ENCODE assay signal across 2 cellular contexts in the genomic region with DNA sequence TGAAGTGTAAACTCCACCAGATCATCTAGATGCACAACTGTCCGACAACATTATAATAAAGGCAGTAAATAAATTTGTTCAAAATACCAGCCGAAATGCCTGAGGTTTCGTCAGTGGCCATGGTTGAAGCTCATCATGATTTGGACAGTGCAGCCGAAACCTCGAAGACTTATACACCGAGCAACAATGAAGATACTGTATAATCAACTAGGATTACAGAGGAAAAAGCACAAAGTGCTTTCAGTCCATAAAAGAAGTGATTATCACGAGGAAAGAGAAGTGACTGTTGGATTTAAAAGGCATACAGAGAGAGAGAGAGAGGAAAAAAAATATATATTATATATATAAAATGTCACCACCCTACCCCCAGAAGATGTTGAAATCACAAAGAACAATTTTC.
TF ChIP-seq lines count a peak whose summit lies in the region.

No MANE protein-coding gene starts in this region.

TF ChIP-seq in GM23338, 12 proteins besides CTCF, POLR2A, EP300 and RAD21 (continues in another document):
- TF ChIP-seq ZNF331 (CRISPR knock-in tag; IDR thresholded peaks at IDR 0.05; ENCODE audit: low read depth) (no peak), CREB1 (CRISPR knock-in tag; IDR thresholded peaks at IDR 0.05; ENCODE audit: low read depth) (no peak), EZH2 (IDR thresholded peaks at IDR 0.05; ENCODE audit: low read depth, unreplicated experiment) (no peak), EZH2phosphoT487 (IDR thresholded peaks at IDR 0.05; ENCODE audit: unreplicated experiment) (no peak), ZNF114 (CRISPR knock-in tag; IDR thresholded peaks at IDR 0.05) (no peak), JUNB (IDR thresholded peaks at IDR 0.05; ENCODE audit: unreplicated experiment) (no peak), POLR2AphosphoS5 (IDR thresholded peaks at IDR 0.05; ENCODE audit: low read depth) (no peak)
- TF ChIP-seq, protein P1, sequence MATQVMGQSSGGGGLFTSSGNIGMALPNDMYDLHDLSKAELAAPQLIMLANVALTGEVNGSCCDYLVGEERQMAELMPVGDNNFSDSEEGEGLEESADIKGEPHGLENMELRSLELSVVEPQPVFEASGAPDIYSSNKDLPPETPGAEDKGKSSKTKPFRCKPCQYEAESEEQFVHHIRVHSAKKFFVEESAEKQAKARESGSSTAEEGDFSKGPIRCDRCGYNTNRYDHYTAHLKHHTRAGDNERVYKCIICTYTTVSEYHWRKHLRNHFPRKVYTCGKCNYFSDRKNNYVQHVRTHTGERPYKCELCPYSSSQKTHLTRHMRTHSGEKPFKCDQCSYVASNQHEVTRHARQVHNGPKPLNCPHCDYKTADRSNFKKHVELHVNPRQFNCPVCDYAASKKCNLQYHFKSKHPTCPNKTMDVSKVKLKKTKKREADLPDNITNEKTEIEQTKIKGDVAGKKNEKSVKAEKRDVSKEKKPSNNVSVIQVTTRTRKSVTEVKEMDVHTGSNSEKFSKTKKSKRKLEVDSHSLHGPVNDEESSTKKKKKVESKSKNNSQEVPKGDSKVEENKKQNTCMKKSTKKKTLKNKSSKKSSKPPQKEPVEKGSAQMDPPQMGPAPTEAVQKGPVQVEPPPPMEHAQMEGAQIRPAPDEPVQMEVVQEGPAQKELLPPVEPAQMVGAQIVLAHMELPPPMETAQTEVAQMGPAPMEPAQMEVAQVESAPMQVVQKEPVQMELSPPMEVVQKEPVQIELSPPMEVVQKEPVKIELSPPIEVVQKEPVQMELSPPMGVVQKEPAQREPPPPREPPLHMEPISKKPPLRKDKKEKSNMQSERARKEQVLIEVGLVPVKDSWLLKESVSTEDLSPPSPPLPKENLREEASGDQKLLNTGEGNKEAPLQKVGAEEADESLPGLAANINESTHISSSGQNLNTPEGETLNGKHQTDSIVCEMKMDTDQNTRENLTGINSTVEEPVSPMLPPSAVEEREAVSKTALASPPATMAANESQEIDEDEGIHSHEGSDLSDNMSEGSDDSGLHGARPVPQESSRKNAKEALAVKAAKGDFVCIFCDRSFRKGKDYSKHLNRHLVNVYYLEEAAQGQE (IDR thresholded peaks at IDR 0.05; ENCODE audit: unreplicated experiment): no peak
- TF ChIP-seq, protein P2, sequence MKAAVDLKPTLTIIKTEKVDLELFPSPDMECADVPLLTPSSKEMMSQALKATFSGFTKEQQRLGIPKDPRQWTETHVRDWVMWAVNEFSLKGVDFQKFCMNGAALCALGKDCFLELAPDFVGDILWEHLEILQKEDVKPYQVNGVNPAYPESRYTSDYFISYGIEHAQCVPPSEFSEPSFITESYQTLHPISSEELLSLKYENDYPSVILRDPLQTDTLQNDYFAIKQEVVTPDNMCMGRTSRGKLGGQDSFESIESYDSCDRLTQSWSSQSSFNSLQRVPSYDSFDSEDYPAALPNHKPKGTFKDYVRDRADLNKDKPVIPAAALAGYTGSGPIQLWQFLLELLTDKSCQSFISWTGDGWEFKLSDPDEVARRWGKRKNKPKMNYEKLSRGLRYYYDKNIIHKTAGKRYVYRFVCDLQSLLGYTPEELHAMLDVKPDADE (IDR thresholded peaks at IDR 0.05): no peak
- TF ChIP-seq, protein P3, sequence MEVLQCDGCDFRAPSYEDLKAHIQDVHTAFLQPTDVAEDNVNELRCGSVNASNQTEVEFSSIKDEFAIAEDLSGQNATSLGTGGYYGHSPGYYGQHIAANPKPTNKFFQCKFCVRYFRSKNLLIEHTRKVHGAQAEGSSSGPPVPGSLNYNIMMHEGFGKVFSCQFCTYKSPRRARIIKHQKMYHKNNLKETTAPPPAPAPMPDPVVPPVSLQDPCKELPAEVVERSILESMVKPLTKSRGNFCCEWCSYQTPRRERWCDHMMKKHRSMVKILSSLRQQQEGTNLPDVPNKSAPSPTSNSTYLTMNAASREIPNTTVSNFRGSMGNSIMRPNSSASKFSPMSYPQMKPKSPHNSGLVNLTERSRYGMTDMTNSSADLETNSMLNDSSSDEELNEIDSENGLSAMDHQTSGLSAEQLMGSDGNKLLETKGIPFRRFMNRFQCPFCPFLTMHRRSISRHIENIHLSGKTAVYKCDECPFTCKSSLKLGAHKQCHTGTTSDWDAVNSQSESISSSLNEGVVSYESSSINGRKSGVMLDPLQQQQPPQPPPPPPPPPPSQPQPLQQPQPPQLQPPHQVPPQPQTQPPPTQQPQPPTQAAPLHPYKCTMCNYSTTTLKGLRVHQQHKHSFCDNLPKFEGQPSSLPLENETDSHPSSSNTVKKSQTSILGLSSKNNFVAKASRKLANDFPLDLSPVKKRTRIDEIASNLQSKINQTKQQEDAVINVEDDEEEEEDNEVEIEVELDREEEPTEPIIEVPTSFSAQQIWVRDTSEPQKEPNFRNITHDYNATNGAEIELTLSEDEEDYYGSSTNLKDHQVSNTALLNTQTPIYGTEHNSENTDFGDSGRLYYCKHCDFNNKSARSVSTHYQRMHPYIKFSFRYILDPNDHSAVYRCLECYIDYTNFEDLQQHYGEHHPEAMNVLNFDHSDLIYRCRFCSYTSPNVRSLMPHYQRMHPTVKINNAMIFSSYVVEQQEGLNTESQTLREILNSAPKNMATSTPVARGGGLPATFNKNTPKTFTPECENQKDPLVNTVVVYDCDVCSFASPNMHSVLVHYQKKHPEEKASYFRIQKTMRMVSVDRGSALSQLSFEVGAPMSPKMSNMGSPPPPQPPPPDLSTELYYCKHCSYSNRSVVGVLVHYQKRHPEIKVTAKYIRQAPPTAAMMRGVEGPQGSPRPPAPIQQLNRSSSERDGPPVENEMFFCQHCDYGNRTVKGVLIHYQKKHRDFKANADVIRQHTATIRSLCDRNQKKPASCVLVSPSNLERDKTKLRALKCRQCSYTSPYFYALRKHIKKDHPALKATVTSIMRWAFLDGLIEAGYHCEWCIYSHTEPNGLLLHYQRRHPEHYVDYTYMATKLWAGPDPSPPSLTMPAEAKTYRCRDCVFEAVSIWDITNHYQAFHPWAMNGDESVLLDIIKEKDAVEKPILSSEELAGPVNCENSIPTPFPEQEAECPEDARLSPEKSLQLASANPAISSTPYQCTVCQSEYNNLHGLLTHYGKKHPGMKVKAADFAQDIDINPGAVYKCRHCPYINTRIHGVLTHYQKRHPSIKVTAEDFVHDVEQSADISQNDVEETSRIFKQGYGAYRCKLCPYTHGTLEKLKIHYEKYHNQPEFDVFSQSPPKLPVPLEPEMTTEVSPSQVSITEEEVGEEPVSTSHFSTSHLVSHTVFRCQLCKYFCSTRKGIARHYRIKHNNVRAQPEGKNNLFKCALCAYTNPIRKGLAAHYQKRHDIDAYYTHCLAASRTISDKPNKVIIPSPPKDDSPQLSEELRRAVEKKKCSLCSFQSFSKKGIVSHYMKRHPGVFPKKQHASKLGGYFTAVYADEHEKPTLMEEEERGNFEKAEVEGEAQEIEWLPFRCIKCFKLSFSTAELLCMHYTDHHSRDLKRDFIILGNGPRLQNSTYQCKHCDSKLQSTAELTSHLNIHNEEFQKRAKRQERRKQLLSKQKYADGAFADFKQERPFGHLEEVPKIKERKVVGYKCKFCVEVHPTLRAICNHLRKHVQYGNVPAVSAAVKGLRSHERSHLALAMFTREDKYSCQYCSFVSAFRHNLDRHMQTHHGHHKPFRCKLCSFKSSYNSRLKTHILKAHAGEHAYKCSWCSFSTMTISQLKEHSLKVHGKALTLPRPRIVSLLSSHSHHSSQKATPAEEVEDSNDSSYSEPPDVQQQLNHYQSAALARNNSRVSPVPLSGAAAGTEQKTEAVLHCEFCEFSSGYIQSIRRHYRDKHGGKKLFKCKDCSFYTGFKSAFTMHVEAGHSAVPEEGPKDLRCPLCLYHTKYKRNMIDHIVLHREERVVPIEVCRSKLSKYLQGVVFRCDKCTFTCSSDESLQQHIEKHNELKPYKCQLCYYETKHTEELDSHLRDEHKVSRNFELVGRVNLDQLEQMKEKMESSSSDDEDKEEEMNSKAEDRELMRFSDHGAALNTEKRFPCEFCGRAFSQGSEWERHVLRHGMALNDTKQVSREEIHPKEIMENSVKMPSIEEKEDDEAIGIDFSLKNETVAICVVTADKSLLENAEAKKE (CRISPR knock-in tag; IDR thresholded peaks at IDR 0.05): no peak

TF ChIP-seq in H1, 55 proteins besides CTCF, POLR2A, EP300 and RAD21:
- TF ChIP-seq CREB1 (IDR thresholded peaks at IDR 0.05) (no peak), JUN (IDR thresholded peaks at IDR 0.05; ENCODE audit: low read depth, low read length) (no peak), TBP (IDR thresholded peaks at IDR 0.05; ENCODE audit: low read depth, low read length) (no peak), HDAC6 (IDR thresholded peaks at IDR 0.05; ENCODE audit: low read depth, low read length) (no peak), NANOG (IDR thresholded peaks at IDR 0.05; ENCODE audit: insufficient read depth, low read depth, low read length, poor library complexity, severe bottlenecking) (no peak), BRCA1 (IDR thresholded peaks at IDR 0.05; ENCODE audit: low read depth, low read length) (no peak), RXRA (IDR thresholded peaks at IDR 0.05; ENCODE audit: insufficient read depth, low read depth, low read length) (no peak), EZH2 (IDR thresholded peaks at IDR 0.05; ENCODE audit: low read depth, low read length, severe bottlenecking) (no peak), CEBPB (IDR thresholded peaks at IDR 0.05; ENCODE audit: low read depth, low read length) (no peak), TAF7 (optimal IDR thresholded peaks at IDR 0.05; ENCODE audit: borderline replicate concordance, low read depth, low read length) (no peak), CHD2 (IDR thresholded peaks at IDR 0.05; ENCODE audit: low read length) (no peak), TAF1 (IDR thresholded peaks at IDR 0.05; ENCODE audit: low read depth, low read length) (no peak), CTBP2 (IDR thresholded peaks at IDR 0.05; ENCODE audit: borderline replicate concordance, insufficient read depth, insufficient read length, low read length) (no peak)
- TF ChIP-seq, protein P4, sequence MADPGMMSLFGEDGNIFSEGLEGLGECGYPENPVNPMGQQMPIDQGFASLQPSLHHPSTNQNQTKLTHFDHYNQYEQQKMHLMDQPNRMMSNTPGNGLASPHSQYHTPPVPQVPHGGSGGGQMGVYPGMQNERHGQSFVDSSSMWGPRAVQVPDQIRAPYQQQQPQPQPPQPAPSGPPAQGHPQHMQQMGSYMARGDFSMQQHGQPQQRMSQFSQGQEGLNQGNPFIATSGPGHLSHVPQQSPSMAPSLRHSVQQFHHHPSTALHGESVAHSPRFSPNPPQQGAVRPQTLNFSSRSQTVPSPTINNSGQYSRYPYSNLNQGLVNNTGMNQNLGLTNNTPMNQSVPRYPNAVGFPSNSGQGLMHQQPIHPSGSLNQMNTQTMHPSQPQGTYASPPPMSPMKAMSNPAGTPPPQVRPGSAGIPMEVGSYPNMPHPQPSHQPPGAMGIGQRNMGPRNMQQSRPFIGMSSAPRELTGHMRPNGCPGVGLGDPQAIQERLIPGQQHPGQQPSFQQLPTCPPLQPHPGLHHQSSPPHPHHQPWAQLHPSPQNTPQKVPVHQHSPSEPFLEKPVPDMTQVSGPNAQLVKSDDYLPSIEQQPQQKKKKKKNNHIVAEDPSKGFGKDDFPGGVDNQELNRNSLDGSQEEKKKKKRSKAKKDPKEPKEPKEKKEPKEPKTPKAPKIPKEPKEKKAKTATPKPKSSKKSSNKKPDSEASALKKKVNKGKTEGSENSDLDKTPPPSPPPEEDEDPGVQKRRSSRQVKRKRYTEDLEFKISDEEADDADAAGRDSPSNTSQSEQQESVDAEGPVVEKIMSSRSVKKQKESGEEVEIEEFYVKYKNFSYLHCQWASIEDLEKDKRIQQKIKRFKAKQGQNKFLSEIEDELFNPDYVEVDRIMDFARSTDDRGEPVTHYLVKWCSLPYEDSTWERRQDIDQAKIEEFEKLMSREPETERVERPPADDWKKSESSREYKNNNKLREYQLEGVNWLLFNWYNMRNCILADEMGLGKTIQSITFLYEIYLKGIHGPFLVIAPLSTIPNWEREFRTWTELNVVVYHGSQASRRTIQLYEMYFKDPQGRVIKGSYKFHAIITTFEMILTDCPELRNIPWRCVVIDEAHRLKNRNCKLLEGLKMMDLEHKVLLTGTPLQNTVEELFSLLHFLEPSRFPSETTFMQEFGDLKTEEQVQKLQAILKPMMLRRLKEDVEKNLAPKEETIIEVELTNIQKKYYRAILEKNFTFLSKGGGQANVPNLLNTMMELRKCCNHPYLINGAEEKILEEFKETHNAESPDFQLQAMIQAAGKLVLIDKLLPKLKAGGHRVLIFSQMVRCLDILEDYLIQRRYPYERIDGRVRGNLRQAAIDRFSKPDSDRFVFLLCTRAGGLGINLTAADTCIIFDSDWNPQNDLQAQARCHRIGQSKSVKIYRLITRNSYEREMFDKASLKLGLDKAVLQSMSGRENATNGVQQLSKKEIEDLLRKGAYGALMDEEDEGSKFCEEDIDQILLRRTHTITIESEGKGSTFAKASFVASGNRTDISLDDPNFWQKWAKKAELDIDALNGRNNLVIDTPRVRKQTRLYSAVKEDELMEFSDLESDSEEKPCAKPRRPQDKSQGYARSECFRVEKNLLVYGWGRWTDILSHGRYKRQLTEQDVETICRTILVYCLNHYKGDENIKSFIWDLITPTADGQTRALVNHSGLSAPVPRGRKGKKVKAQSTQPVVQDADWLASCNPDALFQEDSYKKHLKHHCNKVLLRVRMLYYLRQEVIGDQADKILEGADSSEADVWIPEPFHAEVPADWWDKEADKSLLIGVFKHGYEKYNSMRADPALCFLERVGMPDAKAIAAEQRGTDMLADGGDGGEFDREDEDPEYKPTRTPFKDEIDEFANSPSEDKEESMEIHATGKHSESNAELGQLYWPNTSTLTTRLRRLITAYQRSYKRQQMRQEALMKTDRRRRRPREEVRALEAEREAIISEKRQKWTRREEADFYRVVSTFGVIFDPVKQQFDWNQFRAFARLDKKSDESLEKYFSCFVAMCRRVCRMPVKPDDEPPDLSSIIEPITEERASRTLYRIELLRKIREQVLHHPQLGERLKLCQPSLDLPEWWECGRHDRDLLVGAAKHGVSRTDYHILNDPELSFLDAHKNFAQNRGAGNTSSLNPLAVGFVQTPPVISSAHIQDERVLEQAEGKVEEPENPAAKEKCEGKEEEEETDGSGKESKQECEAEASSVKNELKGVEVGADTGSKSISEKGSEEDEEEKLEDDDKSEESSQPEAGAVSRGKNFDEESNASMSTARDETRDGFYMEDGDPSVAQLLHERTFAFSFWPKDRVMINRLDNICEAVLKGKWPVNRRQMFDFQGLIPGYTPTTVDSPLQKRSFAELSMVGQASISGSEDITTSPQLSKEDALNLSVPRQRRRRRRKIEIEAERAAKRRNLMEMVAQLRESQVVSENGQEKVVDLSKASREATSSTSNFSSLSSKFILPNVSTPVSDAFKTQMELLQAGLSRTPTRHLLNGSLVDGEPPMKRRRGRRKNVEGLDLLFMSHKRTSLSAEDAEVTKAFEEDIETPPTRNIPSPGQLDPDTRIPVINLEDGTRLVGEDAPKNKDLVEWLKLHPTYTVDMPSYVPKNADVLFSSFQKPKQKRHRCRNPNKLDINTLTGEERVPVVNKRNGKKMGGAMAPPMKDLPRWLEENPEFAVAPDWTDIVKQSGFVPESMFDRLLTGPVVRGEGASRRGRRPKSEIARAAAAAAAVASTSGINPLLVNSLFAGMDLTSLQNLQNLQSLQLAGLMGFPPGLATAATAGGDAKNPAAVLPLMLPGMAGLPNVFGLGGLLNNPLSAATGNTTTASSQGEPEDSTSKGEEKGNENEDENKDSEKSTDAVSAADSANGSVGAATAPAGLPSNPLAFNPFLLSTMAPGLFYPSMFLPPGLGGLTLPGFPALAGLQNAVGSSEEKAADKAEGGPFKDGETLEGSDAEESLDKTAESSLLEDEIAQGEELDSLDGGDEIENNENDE (IDR thresholded peaks at IDR 0.05; ENCODE audit: insufficient replicate concordance, low read length): no peak
